Comparison of ENCODE assay signal across 14 cellular contexts in genomic region chrX:150896632-150897031, GRCh38.
"Had no signal": no experiment of that assay in that cellular context is flagged by ENCODE, and none has a peak within 500 bp of the region (broad histone marks: within the 10 kb centered on the region; RNA-seq: fewer than 3 reads in every experiment).

No MANE protein-coding gene starts in this region.

- H3K36me3 ChIP-seq: heart right ventricle, thyroid gland had no signal

- ATAC-seq: activated CD4-positive, alpha-beta T cell treated with anti-CD3 and anti-CD28 coated beads for 36 hours; activated CD8-positive, alpha-beta T cell treated with anti-CD3 and anti-CD28 coated beads, Interleukin-2, amount 10 ng/mL, durations not matched to agents 7 days and 5 days; heart right ventricle; left lobe of liver; mucosa of descending colon; naive thymus-derived CD8-positive, alpha-beta T cell had no signal

- H3K36me3 Mint-ChIP-seq: activated naive CD8-positive, alpha-beta T cell treated with anti-CD3 and anti-CD28 coated beads, Interleukin-2, amount 10 ng/mL, durations not matched to agents 7 days and 5 days; naive thymus-derived CD8-positive, alpha-beta T cell had no signal

- DNase-seq: activated CD8-positive, alpha-beta T cell treated with anti-CD3 and anti-CD28 coated beads, Interleukin-2, amount 10 ng/mL, durations not matched to agents 7 days and 5 days; activated effector memory CD4-positive, alpha-beta T cell treated with Interleukin-2 at 50 U/mL for 16 hours; activated naive CD8-positive, alpha-beta T cell treated with anti-CD3 and anti-CD28 coated beads, Interleukin-2, amount 10 ng/mL, durations not matched to agents 7 days and 5 days; aorta; foreskin melanocyte; mucosa of descending colon; naive thymus-derived CD8-positive, alpha-beta T cell; stimulated activated CD4-positive, alpha-beta T cell treated with anti-CD3 and anti-CD28 coated beads, Interleukin-15, amount 100 ng/mL, for 24 hours; stimulated activated CD4-positive, alpha-beta T cell treated with anti-CD3 and anti-CD28 coated beads, Interleukin-4, amount 100 ng/mL, for 24 hours; T-helper 9 cell; thyroid gland had no signal

- H3K9me3 ChIP-seq: heart right ventricle, mucosa of descending colon, thyroid gland had no signal

- H3K4me3 ChIP-seq: mucosa of descending colon, thyroid gland had no signal

- H3K4me1 ChIP-seq: thyroid gland had no signal

- H3K27ac Mint-ChIP-seq: activated CD4-positive, alpha-beta T cell treated with anti-CD3 and anti-CD28 coated beads for 36 hours; activated CD8-positive, alpha-beta T cell treated with anti-CD3 and anti-CD28 coated beads, Interleukin-2, amount 10 ng/mL, durations not matched to agents 7 days and 5 days; activated naive CD8-positive, alpha-beta T cell treated with anti-CD3 and anti-CD28 coated beads, Interleukin-2, amount 10 ng/mL, durations not matched to agents 7 days and 5 days had no signal

- H3K9me3 Mint-ChIP-seq: activated naive CD8-positive, alpha-beta T cell treated with anti-CD3 and anti-CD28 coated beads, Interleukin-2, amount 10 ng/mL, durations not matched to agents 7 days and 5 days; naive thymus-derived CD8-positive, alpha-beta T cell had no signal

- H3K27me3 ChIP-seq: heart right ventricle, thyroid gland had no signal

- H3K4me3 Mint-ChIP-seq: activated CD8-positive, alpha-beta T cell treated with anti-CD3 and anti-CD28 coated beads, Interleukin-2, amount 10 ng/mL, durations not matched to agents 7 days and 5 days had no signal

- H3K27me3 Mint-ChIP-seq: activated CD4-positive, alpha-beta T cell treated with anti-CD3 and anti-CD28 coated beads for 36 hours; activated naive CD8-positive, alpha-beta T cell treated with anti-CD3 and anti-CD28 coated beads, Interleukin-2, amount 10 ng/mL, durations not matched to agents 7 days and 5 days; naive thymus-derived CD8-positive, alpha-beta T cell had no signal

- H3K27ac ChIP-seq: heart right ventricle, thyroid gland had no signal
